20 cellular contexts compared by ENCODE assay signal in the genomic region with DNA sequence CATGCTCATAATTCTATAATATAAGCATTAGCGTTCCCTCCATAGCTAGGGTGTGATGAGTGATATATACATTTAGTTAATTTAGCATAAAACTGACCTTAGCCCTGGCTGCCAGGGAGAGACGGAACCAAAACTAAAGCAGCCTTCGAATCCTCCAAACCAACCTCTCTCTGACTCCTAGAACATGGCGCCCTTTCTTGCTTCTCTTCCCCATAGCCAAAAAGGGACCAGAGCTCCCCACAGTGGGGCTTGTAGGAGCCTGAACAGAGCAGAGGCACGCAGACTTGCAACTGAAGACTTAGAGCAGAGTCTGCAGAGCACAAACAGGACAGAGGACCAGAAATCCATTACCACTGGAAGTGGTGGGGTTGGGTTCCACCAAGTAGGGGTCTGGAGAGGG. TPM values are rescaled to one million over a fixed set of nuclear protein-coding genes. Genes with fewer than 3 reads are reported as not detected.
DNase-seq lines count a peak whose midpoint lies in the region; ATAC-seq and TF ChIP-seq lines count a peak whose summit lies in the region.
"Had no signal": no experiment of that assay in that cellular context is flagged by ENCODE, and none has a peak within 500 bp of the region (broad histone marks: within the 10 kb centered on the region; RNA-seq: fewer than 3 reads in every experiment).

No MANE protein-coding gene starts in this region.

- no peak for ATAC-seq in naive thymus-derived CD8-positive, alpha-beta T cell

- H3K27ac Mint-ChIP-seq in osteocyte (ENCODE audit: unreplicated experiment) = no peak overlapping the region
- peak overlapping the region in 1 of 10 donors; percentile 10 for H3K27ac Mint-ChIP-seq in naive thymus-derived CD8-positive, alpha-beta T cell
- H3K27ac Mint-ChIP-seq: IgD-negative memory B cell had no signal

- no peaks in the 10 kb centered on the region for H3K36me3 Mint-ChIP-seq in osteocyte (ENCODE audit: unreplicated experiment)
- no peaks in the 10 kb centered on the region for H3K36me3 Mint-ChIP-seq in naive thymus-derived CD8-positive, alpha-beta T cell
- H3K36me3 Mint-ChIP-seq: IgD-negative memory B cell had no signal

- H3K4me1 Mint-ChIP-seq in osteocyte (ENCODE audit: unreplicated experiment) = peaks cover 9% of the 10 kb centered on the region
- H3K4me1 Mint-ChIP-seq in naive thymus-derived CD8-positive, alpha-beta T cell = peaks cover 7 to 14% (median 9%) of the 10 kb centered on the region in 4 donors

- no peaks in the 10 kb centered on the region for H3K27me3 Mint-ChIP-seq in osteocyte (ENCODE audit: unreplicated experiment)
- peaks cover 0 to 6% (median 0%) of the 10 kb centered on the region in 5 donors for H3K27me3 Mint-ChIP-seq in naive thymus-derived CD8-positive, alpha-beta T cell
- H3K27me3 Mint-ChIP-seq: IgD-negative memory B cell had no signal

- no peak for TF ChIP-seq CTCF in NB4 (IDR thresholded peaks at IDR 0.05; ENCODE audit: low read depth, low read length)
- TF ChIP-seq CTCF in WERI-Rb-1 (IDR thresholded peaks at IDR 0.05; ENCODE audit: low read depth, low read length) = 0 out of 2 replicates have a peak, but pooled peaks have one; percentile 13
- TF ChIP-seq CTCF in osteocyte (IDR thresholded peaks at IDR 0.05) = no peak

- H3K27ac ChIP-seq in WERI-Rb-1 = no peak overlapping the region
- H3K27ac ChIP-seq: HL-60 had no signal

- no peaks in the 10 kb centered on the region for H3K36me3 ChIP-seq in WERI-Rb-1

- no peak overlapping the region for H3K4me3 ChIP-seq in NB4 (ENCODE audit: low read depth, low read length)
- no peak overlapping the region for H3K4me3 ChIP-seq in WERI-Rb-1 (ENCODE audit: low read depth, low read length)

- no peak overlapping the region for H3K4me3 Mint-ChIP-seq in osteocyte (ENCODE audit: unreplicated experiment)
- no peak overlapping the region for H3K4me3 Mint-ChIP-seq in naive thymus-derived CD8-positive, alpha-beta T cell
- H3K4me3 Mint-ChIP-seq: IgD-negative memory B cell had no signal

- H3K27me3 ChIP-seq in WERI-Rb-1 (ENCODE audit: insufficient read depth, low read depth, severe bottlenecking) = no peaks in the 10 kb centered on the region

- H3K9me3 ChIP-seq in WERI-Rb-1 (ENCODE audit: severe bottlenecking) = no peaks in the 10 kb centered on the region
- H3K9me3 ChIP-seq: SK-N-SH had no signal

- H3K9me3 Mint-ChIP-seq in osteocyte (ENCODE audit: unreplicated experiment) = peaks cover 8% of the 10 kb centered on the region
- H3K9me3 Mint-ChIP-seq in naive thymus-derived CD8-positive, alpha-beta T cell = no peaks in the 10 kb centered on the region
- H3K9me3 Mint-ChIP-seq: IgD-negative memory B cell had no signal

- no peak for TF ChIP-seq POLR2A in NB4 (IDR thresholded peaks at IDR 0.05; ENCODE audit: extremely low read depth, insufficient read length)

- intact Hi-C loops in posterior cingulate gyrus (cut with DNase I) = no loop called here

- POLR2A ChIA-PET in naive thymus-derived CD8-positive, alpha-beta T cell (lab: Charles Lee) = interaction anchor here (0.6 to 0.7 kb wide), 2 partner anchors 65 to 370 kb away, joined by 5 read pairs; no protein-coding TSS in a partner anchor

- peak; percentile 18 for DNase-seq in NCI-H1092 treated with DMSO at 0.1 percent for 48 hours (lab: John Stamatoyannopoulos, UW)
- no peak for DNase-seq in NCI-H1092 (lab: John Stamatoyannopoulos, UW)
- DNase-seq in NB4 (ENCODE audit: low read depth) = peak; percentile 32
- DNase-seq in WERI-Rb-1 = no peak
- peak; percentile 48 for DNase-seq in osteocyte (ENCODE audit: extremely low spot score, unreplicated experiment)
- no peak for DNase-seq in naive thymus-derived CD8-positive, alpha-beta T cell
- no peak for DNase-seq in posterior cingulate gyrus
- DNase-seq in stimulated activated CD4-positive, alpha-beta T cell treated with anti-CD3 and anti-CD28 coated beads, Interleukin-1b, Interleukin-23, amount 100 ng/mL, for 48 hours = no peak
- DNase-seq: 8988T; GDM1; H7; NCI-H1417; NCI-H187; NCI-H2227 treated with DMSO at 0.1 percent for 48 hours; NCI-H510A treated with DMSO at 0.1 percent for 48 hours; NK-92 treated with Interleukin-12 subunit alpha and Interleukin-12 subunit beta, amount 100 ng/mL, for 24 hours; SHP77; SK-N-SH had no signal

RNA-seq across cellular contexts. Expression of a gene that starts 17.7 kb away (rescaled TPM):
- 154 and 170 TPM in 2 replicates for total RNA-seq in osteocyte
- 100 to 1,000 TPM; 165 to 183 TPM for total RNA-seq in naive thymus-derived CD8-positive, alpha-beta T cell
- polyA plus RNA-seq in naive thymus-derived CD8-positive, alpha-beta T cell = 10 to 100 TPM; 25.8 to 51.0 (median 30.4) TPM

Comparison
In these comparisons a context has a peak if more than half of its experiments do, and no peak if none do; other contexts are left out.
1. DNase-seq: peak in NCI-H1092 treated with DMSO at 0.1 percent for 48 hours (single experiment), NB4 (single experiment) and osteocyte (single experiment); none in NCI-H1092 (single experiment), WERI-Rb-1 (single experiment), naive thymus-derived CD8-positive, alpha-beta T cell (0 of 10), posterior cingulate gyrus (0 of 10) and stimulated activated CD4-positive, alpha-beta T cell treated with anti-CD3 and anti-CD28 coated beads, Interleukin-1b, Interleukin-23, amount 100 ng/mL, for 48 hours (single experiment).